ENCODE assay signal across 21 cellular contexts in genomic region chr17:7538891-7539290, GRCh38.
"Had no signal": no experiment of that assay in that cellular context is flagged by ENCODE, and none has a peak within 500 bp of the region (broad histone marks: within the 10 kb centered on the region; RNA-seq: fewer than 3 reads in every experiment).

No MANE protein-coding gene starts in this region.

- FAIRE-seq: frontal cortex, urothelium cell line had no signal

- H3K4me3 ChIP-seq: heart left ventricle, tibial artery had no signal

- DNase-seq: activated B cell treated with CpG ODN at 0.5 μM for 24 hours; activated CD4-positive, alpha-beta T cell treated with anti-CD3 and anti-CD28 coated beads for 48 hours; activated CD8-positive, alpha-beta memory T cell treated with anti-CD3 and anti-CD28 coated beads, Interleukin-2, amount 50 U/mL, for 48 hours; activated gamma-delta T cell; activated T-cell treated with anti-CD3 and anti-CD28 coated beads, Interleukin-2, amount 50 U/mL, for 72 hours; amniotic stem cell; effector memory CD8-positive, alpha-beta T cell; heart left ventricle; mammary epithelial cell; naive B cell; stimulated activated CD4-positive, alpha-beta T cell treated with anti-CD3 and anti-CD28 coated beads, Interleukin-15, amount 100 ng/mL, for 24 hours; stimulated activated CD4-positive, alpha-beta T cell treated with anti-CD3 and anti-CD28 coated beads, Interleukin-4, amount 100 ng/mL, for 1 hour; stimulated activated naive CD4-positive, alpha-beta T cell; tibial artery had no signal

- H3K36me3 ChIP-seq: heart left ventricle, neutrophil, tibial artery had no signal

- ATAC-seq: activated naive CD4-positive, alpha-beta T cell treated with anti-CD3 and anti-CD28 coated beads, Interleukin-2, amount 50 U/mL, for 72 hours; activated T-cell treated with anti-CD3 and anti-CD28 coated beads, Interleukin-2, amount 50 U/mL, for 72 hours; effector memory CD8-positive, alpha-beta T cell; heart left ventricle; left lobe of liver had no signal

- H3K4me1 ChIP-seq: parathyroid adenoma, tibial artery had no signal

- H3K9me3 ChIP-seq: neutrophil had no signal

- H3K27ac ChIP-seq: epithelial cell of prostate, heart left ventricle, neutrophil, parathyroid adenoma, tibial artery had no signal

- H3K27me3 ChIP-seq: heart left ventricle had no signal

- H3K9ac ChIP-seq: parathyroid adenoma had no signal
